ENCODE assay signal across 21 cellular contexts in the genomic region with DNA sequence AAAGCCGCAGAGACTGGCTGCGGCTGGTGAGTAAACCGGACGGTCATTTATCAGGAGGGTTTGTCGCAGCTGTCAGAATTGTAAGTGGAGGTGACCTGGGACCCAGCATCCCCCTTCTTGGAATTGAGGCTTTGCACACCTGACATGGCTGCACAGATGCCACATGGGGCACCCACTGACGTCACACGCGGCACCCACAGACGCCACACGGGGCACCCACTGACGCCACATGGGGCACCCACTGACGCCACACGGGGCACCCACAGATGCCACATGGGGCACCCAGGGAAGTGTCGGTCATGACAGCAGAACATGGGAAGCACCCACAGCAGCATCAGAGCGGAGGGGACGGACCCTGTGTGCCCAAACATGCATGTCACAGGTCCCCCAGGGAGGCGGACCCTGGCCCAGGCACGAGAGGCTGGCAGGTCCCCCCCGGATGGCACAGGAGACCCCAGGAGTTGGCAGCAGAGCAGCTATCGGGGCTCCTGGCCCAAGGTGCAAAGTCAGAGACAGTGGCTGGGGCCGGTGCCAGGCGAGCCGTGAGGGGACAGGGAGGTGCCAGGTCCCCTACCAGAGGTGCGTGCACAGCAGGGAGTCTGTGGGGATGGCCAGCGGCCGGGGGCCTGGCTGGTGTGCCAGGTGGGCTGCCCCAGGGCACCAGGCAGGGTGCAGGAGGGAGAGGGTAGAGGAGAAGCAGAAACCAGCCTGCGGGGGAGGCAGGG. TPM values are rescaled to one million over a fixed set of nuclear protein-coding genes. Genes with fewer than 3 reads are reported as not detected.
DNase-seq lines count a peak whose midpoint lies in the region; ATAC-seq and TF ChIP-seq lines count a peak whose summit lies in the region.
"Had no signal": no experiment of that assay in that cellular context is flagged by ENCODE, and none has a peak within 500 bp of the region (broad histone marks: within the 10 kb centered on the region; RNA-seq: fewer than 3 reads in every experiment).

No MANE protein-coding gene starts in this region.

- peaks cover 10% of the 10 kb centered on the region for H3K4me1 Mint-ChIP-seq in brain
- H3K4me1 Mint-ChIP-seq: CD14-positive monocyte; CD8-positive, alpha-beta memory T cell had no signal

- H2BK120ac ChIP-seq in neuronal stem cell (ENCODE audit: low read depth, low read length), result no peak overlapping the region

- no peak overlapping the region for H2BK15ac ChIP-seq in neuronal stem cell (ENCODE audit: low read length)

- H3K79me2 ChIP-seq in PC-3 (ENCODE audit: low read length), result no peaks in the 10 kb centered on the region

- H3K14ac ChIP-seq in neuronal stem cell (ENCODE audit: low read length), result no peak overlapping the region

- POLR2A ChIA-PET in PC-3 (lab: Charles Lee; ENCODE audit: unreplicated experiment), result no interaction called here

- in situ Hi-C loops in HAP-1 (cut with MboI; ENCODE audit: low sequenced_read_pairs), result no loop called here

- peak overlapping the region; percentile 71 for H3K18ac ChIP-seq in neuronal stem cell (ENCODE audit: low read length)

- H3K4me3 Mint-ChIP-seq in brain, result peak overlapping the region in 1 of 5 experiments; percentile 34
- H3K4me3 Mint-ChIP-seq: CD14-positive monocyte; CD8-positive, alpha-beta memory T cell had no signal

- H2BK12ac ChIP-seq in neuronal stem cell (ENCODE audit: low read length), result peak overlapping the region; percentile 10

- BruUV-seq in PC-3 (replicated peaks; lab: Mats Ljungman, UMichigan), result no TSS peak

- peak overlapping the region; percentile 24 for H2BK5ac ChIP-seq in neuronal stem cell (ENCODE audit: low read length)

- H3K27ac ChIP-seq in neuronal stem cell (replicated peaks; ENCODE audit: low read length) (no peak overlapping the region), PC-3 (ENCODE audit: low read length) (no peak overlapping the region)
- H3K27ac ChIP-seq: A549, Peyer's patch had no signal

- no peaks in the 10 kb centered on the region for H3F3A ChIP-seq in PC-3 (ENCODE audit: low read length, unreplicated experiment)

- peak overlapping the region; percentile 95 for H3K23ac ChIP-seq in neuronal stem cell (ENCODE audit: low read depth, low read length, poor library complexity)

- H3K36me3 ChIP-seq in BE2C (no peaks in the 10 kb centered on the region), H7 (replicated peaks; ENCODE audit: control insufficient read depth, insufficient read depth, low read length) (peaks cover 9% of the 10 kb centered on the region), neuronal stem cell (replicated peaks in 1 of 2; ENCODE audit: control insufficient read depth in 2 of 2, insufficient read depth in 2 of 2, low read length in 2 of 2) (peaks cover 0 to 18% of the 10 kb centered on the region in 2 donors), PC-3 (ENCODE audit: low read depth, low read length) (no peaks in the 10 kb centered on the region), HAP-1 (replicated peaks) (no peaks in the 10 kb centered on the region)
- H3K36me3 ChIP-seq: Peyer's patch had no signal

- H3K9me3 Mint-ChIP-seq in brain, result peaks cover 0 to 3% (median 0%) of the 10 kb centered on the region in 5 experiments
- H3K9me3 Mint-ChIP-seq: CD8-positive, alpha-beta memory T cell had no signal

- no peak overlapping the region for H3K4ac ChIP-seq in neuronal stem cell (ENCODE audit: low read length)

- H2AK5ac ChIP-seq in neuronal stem cell (ENCODE audit: low read depth, low read length), result peak overlapping the region; percentile 84

- intact Hi-C loops in PC-3 (cut with micrococcal nuclease), result no loop called here

- TF ChIP-seq CTCF in BE2C (IDR thresholded peaks at IDR 0.05; ENCODE audit: low read depth, low read length) (no peak), brain (conservative IDR thresholded peaks at IDR 0.05) (no peak), PC-3 (conservative IDR thresholded peaks at IDR 0.05; ENCODE audit: low read depth, low read length) (no peak)

- H3K36me3 Mint-ChIP-seq in brain, result peaks cover 11% of the 10 kb centered on the region
- H3K36me3 Mint-ChIP-seq: CD14-positive monocyte; CD8-positive, alpha-beta memory T cell had no signal

- peaks cover 42% of the 10 kb centered on the region for H3K27me3 ChIP-seq in BE2C
- H3K27me3 ChIP-seq in H7 (ENCODE audit: control insufficient read depth, insufficient read depth, low read length), result no peaks in the 10 kb centered on the region
- H3K27me3 ChIP-seq in neuronal stem cell (ENCODE audit: control insufficient read depth in 3 of 3, insufficient read depth in 3 of 3, low read depth in 1 of 3, low read length in 3 of 3), result peaks cover 0 to 5% (median 0%) of the 10 kb centered on the region in 3 experiments
- peaks cover 63% of the 10 kb centered on the region for H3K27me3 ChIP-seq in PC-3 (ENCODE audit: low read length)
- no peaks in the 10 kb centered on the region for H3K27me3 ChIP-seq in HAP-1 (ENCODE audit: low read depth)
- H3K27me3 ChIP-seq: Peyer's patch had no signal

- H3K9ac ChIP-seq in neuronal stem cell (ENCODE audit: low read depth, low read length, poor library complexity) (no peak overlapping the region), PC-3 (ENCODE audit: low read length) (no peak overlapping the region)
- H3K9ac ChIP-seq: SK-N-SH had no signal

- no peak for ATAC-seq in PC-3
- no peak for ATAC-seq in GM21515 (IDR thresholded peaks at IDR 0.05; ENCODE audit: unreplicated experiment)

- peak overlapping the region in 4 of 5 experiments; percentile 55 to 96 (median 80) for H3K27ac Mint-ChIP-seq in brain
- H3K27ac Mint-ChIP-seq: CD14-positive monocyte had no signal

- peaks cover 5% of the 10 kb centered on the region for H3K79me1 ChIP-seq in neuronal stem cell (ENCODE audit: low read depth, low read length)

- H3K4me2 ChIP-seq in neuronal stem cell (ENCODE audit: insufficient read depth, low read length, poor library complexity, severe bottlenecking), result no peak overlapping the region
- H3K4me2 ChIP-seq in PC-3 (ENCODE audit: low read length), result no peak overlapping the region
- H3K4me2 ChIP-seq: A549, SK-N-SH had no signal

- H2AFZ ChIP-seq in neuronal stem cell (ENCODE audit: low read length), result no peak overlapping the region
- H2AFZ ChIP-seq in PC-3 (ENCODE audit: low read length), result no peak overlapping the region

- H4K91ac ChIP-seq in neuronal stem cell (ENCODE audit: low read depth, low read length, poor library complexity), result no peak overlapping the region

- no CpG with 5 or more reads among the region's 27 CpGs for WGBS in neuronal stem cell (ENCODE audit: extremely low coverage in 2 of 2, insufficient read length in 2 of 2, insufficient replicate concordance in 1 of 2), 2 donors

- H3K4me3 ChIP-seq in BE2C (ENCODE audit: low read depth, low read length) (no peak overlapping the region), H7 (ENCODE audit: insufficient read depth, low read depth, low read length) (no peak overlapping the region), neuronal stem cell (ENCODE audit: low read length in 2 of 2) (no peak overlapping the region), PC-3 (ENCODE audit: low read length) (no peak overlapping the region), HAP-1 (no peak overlapping the region)
- H3K4me3 ChIP-seq: A549, Peyer's patch had no signal

- H3K9me3 ChIP-seq in BE2C (no peaks in the 10 kb centered on the region), neuronal stem cell (replicated peaks in 1 of 2; ENCODE audit: control insufficient read depth in 2 of 2, insufficient read depth in 1 of 2, low read depth in 1 of 2, low read length in 2 of 2) (peaks cover 0 to 18% of the 10 kb centered on the region in 2 donors), PC-3 (ENCODE audit: low read length) (no peaks in the 10 kb centered on the region), HAP-1 (no peaks in the 10 kb centered on the region)
- H3K9me3 ChIP-seq: Peyer's patch, SK-N-SH had no signal

- DNase-seq in BE2C, result peak; percentile 2
- DNase-seq in H7, result peak; percentile 64
- no peak for DNase-seq in neuronal stem cell (ENCODE audit: low spot score)
- DNase-seq in PC-3, result no peak
- no peak for DNase-seq in HAP-1 (ENCODE audit: low spot score in 2 of 2)
- DNase-seq: DMS79 treated with DMSO at 0.1 percent for 48 hours, GF-D8, KBM-7, MM.1S, NCI-H1694, NCI-H2029 treated with DMSO at 0.1 percent for 48 hours, NCI-H446 treated with DMSO at 0.1 percent for 48 hours, Peyer's patch, SK-N-SH, SW 1271 had no signal

- H3K4me1 ChIP-seq in BE2C (no peaks in the 10 kb centered on the region), neuronal stem cell (ENCODE audit: control insufficient read depth in 2 of 2, insufficient read depth in 1 of 2, low read depth in 1 of 2, low read length in 2 of 2) (peaks cover 3 to 9% of the 10 kb centered on the region in 2 donors), PC-3 (ENCODE audit: insufficient read depth, low read length) (no peaks in the 10 kb centered on the region), HAP-1 (no peaks in the 10 kb centered on the region)
- H3K4me1 ChIP-seq: A549, Peyer's patch had no signal

- H4K8ac ChIP-seq in neuronal stem cell (ENCODE audit: low read depth, low read length), result no peak overlapping the region

- CTCF ChIA-PET in PC-3 (lab: Charles Lee), result no interaction called here

- H3K27me3 Mint-ChIP-seq in brain, result peaks cover 3% of the 10 kb centered on the region
- H3K27me3 Mint-ChIP-seq: CD8-positive, alpha-beta memory T cell had no signal

- no peaks in the 10 kb centered on the region for H3K9me2 ChIP-seq in PC-3 (replicated peaks; ENCODE audit: low read length)
- H3K9me2 ChIP-seq: SK-N-SH had no signal

- H4K20me1 ChIP-seq in PC-3 (ENCODE audit: low read length), result no peaks in the 10 kb centered on the region

RNA-seq across cellular contexts. Expression of gene KNDC1, which starts 21.1 kb away (rescaled TPM):
- polyA plus RNA-seq in BE2C (2012; ENCODE audit: insufficient read depth, insufficient read length, low read depth), result 3.9 TPM
- 13.7 and 16.7 TPM in 2 replicates for total RNA-seq in H7 (2014; rRNA removed; shearing (Covaris generic))
- polyA plus RNA-seq in brain (ENCODE audit: insufficient read depth, low read depth, low replicate concordance), result 12.0 TPM
- 6.4 TPM for polyA plus RNA-seq in neuronal stem cell (2013, experiment 1 of 2)
- 6.1 TPM for polyA plus RNA-seq in neuronal stem cell (2013, experiment 2 of 2)
- not detected in 2 replicates for total RNA-seq in PC-3 (2014; rRNA removed)
- total RNA-seq: CD8-positive, alpha-beta memory T cell had no signal

RNA-seq across cellular contexts. Expression of gene UTF1, which starts 48.9 kb away (rescaled TPM):
- not detected for polyA plus RNA-seq in BE2C (2012; ENCODE audit: insufficient read depth, insufficient read length, low read depth)
- 8.8 and 13.4 TPM in 2 replicates for total RNA-seq in H7 (2014; rRNA removed; shearing (Covaris generic))
- polyA plus RNA-seq in brain (ENCODE audit: insufficient read depth, low read depth, low replicate concordance), result not detected
- 0.35 TPM for polyA plus RNA-seq in neuronal stem cell (2013, experiment 1 of 2)
- polyA plus RNA-seq in neuronal stem cell (2013, experiment 2 of 2), result 0.33 TPM
- total RNA-seq in PC-3 (2014; rRNA removed), result not detected in 2 replicates
- total RNA-seq: CD8-positive, alpha-beta memory T cell; H4; Peyer's patch had no signal
- polyA plus RNA-seq: A549; CD8-positive, alpha-beta memory T cell; SK-N-SH had no signal

RNA-seq across cellular contexts. Expression of gene VENTX, which starts 56.6 kb away (rescaled TPM):
- polyA plus RNA-seq in BE2C (2012; ENCODE audit: insufficient read depth, insufficient read length, low read depth), result 0.15 TPM
- total RNA-seq in H7 (2014; rRNA removed; shearing (Covaris generic)), result 25.0 and 29.2 TPM in 2 replicates
- not detected for polyA plus RNA-seq in brain (ENCODE audit: insufficient read depth, low read depth, low replicate concordance)
- polyA plus RNA-seq in neuronal stem cell (2013, experiment 1 of 2), result 0.42 TPM
- polyA plus RNA-seq in neuronal stem cell (2013, experiment 2 of 2), result 0.35 TPM
- not detected in 2 replicates for total RNA-seq in PC-3 (2014; rRNA removed)
- total RNA-seq: CD8-positive, alpha-beta memory T cell; H4 had no signal
- polyA plus RNA-seq: A549; CD8-positive, alpha-beta memory T cell; SK-N-SH had no signal

Comparison
In these comparisons a context has a peak if more than half of its experiments do, and no peak if none do; other contexts are left out.
1. DNase-seq: peak in BE2C (single experiment) and H7 (single experiment); none in neuronal stem cell (single experiment), PC-3 (single experiment) and HAP-1 (0 of 2).
2. RNA of gene KNDC1, which starts 21.1 kb away (total RNA-seq): 13.7 to 16.7 TPM in H7; not detected in PC-3; every median in the first group is over 10 times any median in the second.
3. RNA of gene VENTX, which starts 56.6 kb away (total RNA-seq): 25.0 to 29.2 TPM in H7; not detected in PC-3; every median in the first group is over 10 times any median in the second.